8 cellular contexts compared by ENCODE assay signal in genomic region chr17:75270218-75270965, GRCh38. TPM values are rescaled to one million over a fixed set of nuclear protein-coding genes. Genes with fewer than 3 reads are reported as not detected.
DNase-seq lines count a peak whose midpoint lies in the region; ATAC-seq lines count a peak whose summit lies in the region.

No MANE protein-coding gene starts in this region.

- H3K4me1 ChIP-seq in SJCRH30 = peaks cover 3% of the 10 kb centered on the region; the same call in 1 of the 2 replicates
- H3K4me1 ChIP-seq in trophoblast cell (ENCODE audit: control insufficient read depth in 1 of 2, insufficient read depth in 2 of 2, low read length in 2 of 2) = peaks cover 0 to 10% of the 10 kb centered on the region in 2 experiments

- H3K36me3 Mint-ChIP-seq in IgD-negative memory B cell = peaks cover 3% of the 10 kb centered on the region
- H3K36me3 Mint-ChIP-seq in activated naive CD8-positive, alpha-beta T cell treated with anti-CD3 and anti-CD28 coated beads for 36 hours = peaks cover 32% of the 10 kb centered on the region

- H3K4ac ChIP-seq in trophoblast cell (ENCODE audit: low read depth, low read length) = peak overlapping the region; percentile 24

- H3K18ac ChIP-seq in trophoblast cell (ENCODE audit: low read length) = no peak overlapping the region

- intact Hi-C loops in Right ventricle myocardium superior (cut with DNase I) = no loop called here

- peak overlapping the region; percentile 44 for H2BK120ac ChIP-seq in trophoblast cell (ENCODE audit: insufficient read depth, low read length, poor library complexity)

- H2BK5ac ChIP-seq in trophoblast cell (ENCODE audit: low read depth, low read length, poor library complexity) = peak overlapping the region; percentile 11

- no peak overlapping the region for H2AK5ac ChIP-seq in trophoblast cell (ENCODE audit: low read length)

- peak overlapping the region; percentile 81 to 93 (median 93) for H3K4me3 Mint-ChIP-seq in IgD-negative memory B cell
- H3K4me3 Mint-ChIP-seq in activated naive CD8-positive, alpha-beta T cell treated with anti-CD3 and anti-CD28 coated beads for 36 hours = peak overlapping the region; percentile 85

- WGBS in trophoblast cell (ENCODE audit: extremely low coverage, insufficient coverage, insufficient read length) = no CpG with 5 or more reads among the region's 47 CpGs

- no peaks in the 10 kb centered on the region for H3K9me3 Mint-ChIP-seq in IgD-negative memory B cell
- no peaks in the 10 kb centered on the region for H3K9me3 Mint-ChIP-seq in activated naive CD8-positive, alpha-beta T cell treated with anti-CD3 and anti-CD28 coated beads for 36 hours

- H3K4me3 ChIP-seq in SJCRH30 (peak overlapping the region; percentile 83), trophoblast cell (ENCODE audit: low read depth, low read length) (peak overlapping the region; percentile 90)

- no peak overlapping the region for H2BK12ac ChIP-seq in trophoblast cell (ENCODE audit: low read length)

- H3K27ac ChIP-seq in SJCRH30 (peak overlapping the region; percentile 13; the same call in 1 of the 2 replicates), trophoblast cell (ENCODE audit: low read depth, low read length) (no peak overlapping the region)

- DNase-seq in EL (peak; percentile 81), SJCRH30 (peak; percentile 86 to 88), Right ventricle myocardium superior (peak; percentile 76), trophoblast cell (peak; percentile 82 to 86), NCI-H1048 (lab: John Stamatoyannopoulos, UW) (no peak)
- DNase-seq in activated naive CD8-positive, alpha-beta T cell treated with anti-CD3 and anti-CD28 coated beads for 36 hours = peak; percentile 77

- H3K9me3 ChIP-seq in SJCRH30 (replicated peaks) (no peaks in the 10 kb centered on the region), trophoblast cell (ENCODE audit: insufficient read depth, low read depth, low read length) (peaks cover 2% of the 10 kb centered on the region)

- peaks cover 17 to 21% (median 18%) of the 10 kb centered on the region in 3 donors for H3K4me1 Mint-ChIP-seq in IgD-negative memory B cell
- H3K4me1 Mint-ChIP-seq in activated naive CD8-positive, alpha-beta T cell treated with anti-CD3 and anti-CD28 coated beads for 36 hours = peaks cover 37% of the 10 kb centered on the region

- peaks cover 5% of the 10 kb centered on the region for H3K79me2 ChIP-seq in trophoblast cell (ENCODE audit: control insufficient read depth, insufficient read depth, low read length, poor library complexity)

- H3K36me3 ChIP-seq in SJCRH30 (peaks cover 10% of the 10 kb centered on the region), trophoblast cell (ENCODE audit: control insufficient read depth in 1 of 2, insufficient read depth in 2 of 2, low read length in 2 of 2) (peaks cover 17 to 20% of the 10 kb centered on the region in 2 experiments)

- peak overlapping the region; percentile 80 for H3K9ac ChIP-seq in trophoblast cell (ENCODE audit: low read length)

- no peak overlapping the region for H3K23ac ChIP-seq in trophoblast cell (ENCODE audit: low read length)

- H3K27me3 ChIP-seq in SJCRH30 (no peaks in the 10 kb centered on the region), trophoblast cell (ENCODE audit: insufficient read depth, low read length) (no peaks in the 10 kb centered on the region)

- peaks cover 10% of the 10 kb centered on the region for H3K79me1 ChIP-seq in trophoblast cell (ENCODE audit: low read length)

- H3K27me3 Mint-ChIP-seq in IgD-negative memory B cell = no peaks in the 10 kb centered on the region
- no peaks in the 10 kb centered on the region for H3K27me3 Mint-ChIP-seq in activated naive CD8-positive, alpha-beta T cell treated with anti-CD3 and anti-CD28 coated beads for 36 hours

- peak overlapping the region; percentile 41 for H4K91ac ChIP-seq in trophoblast cell (ENCODE audit: low read depth, low read length)

- H2AFZ ChIP-seq in trophoblast cell (ENCODE audit: insufficient read depth, low read length, poor library complexity) = peak overlapping the region; percentile 86

- H4K8ac ChIP-seq in trophoblast cell (ENCODE audit: low read depth, low read length) = peak overlapping the region; percentile 81

- ATAC-seq in GM21528 (IDR thresholded peaks at IDR 0.05; ENCODE audit: low FRiP score, unreplicated experiment) (peak; percentile 29), Right ventricle myocardium superior (ENCODE audit: poor library complexity) (peak; percentile 50)

- peak overlapping the region; percentile 29 for H3K14ac ChIP-seq in trophoblast cell (ENCODE audit: low read length)

- H3K27ac Mint-ChIP-seq in IgD-negative memory B cell = peak overlapping the region; percentile 16 to 85 (median 82)
- H3K27ac Mint-ChIP-seq in activated naive CD8-positive, alpha-beta T cell treated with anti-CD3 and anti-CD28 coated beads for 36 hours = peak overlapping the region; percentile 82

- H4K12ac ChIP-seq in trophoblast cell (ENCODE audit: low read depth, low read length) = peak overlapping the region; percentile 41

- H3K4me2 ChIP-seq in trophoblast cell (ENCODE audit: low read length) = peak overlapping the region; percentile 96

RNA-seq across cellular contexts. Expression of gene MIF4GD, which starts 0.6 kb away (rescaled TPM):
- polyA plus RNA-seq in IgD-negative memory B cell = 103 TPM
- total RNA-seq in SJCRH30 (2014; rRNA removed; shearing (Covaris generic)) = 4.4 and 5.2 TPM in 2 replicates
- 10 to 100 TPM; 35.3 to 38.1 TPM for total RNA-seq in activated naive CD8-positive, alpha-beta T cell treated with anti-CD3 and anti-CD28 coated beads for 36 hours
- 13.7 TPM for total RNA-seq in Right ventricle myocardium superior
- polyA plus RNA-seq in trophoblast cell (2013) = 8.8 and 8.9 TPM in 2 replicates

RNA-seq across cellular contexts. Expression of gene MRPS7, which starts 8.7 kb away (rescaled TPM):
- 101 TPM for polyA plus RNA-seq in IgD-negative memory B cell
- total RNA-seq in SJCRH30 (2014; rRNA removed; shearing (Covaris generic)) = 123 and 142 TPM in 2 replicates
- total RNA-seq in activated naive CD8-positive, alpha-beta T cell treated with anti-CD3 and anti-CD28 coated beads for 36 hours = 10 to 100 TPM; 93.5 to 96.9 TPM
- total RNA-seq in Right ventricle myocardium superior = 125 TPM
- polyA plus RNA-seq in trophoblast cell (2013) = 44.9 and 45.1 TPM in 2 replicates

RNA-seq across cellular contexts. Expression of gene GGA3, which starts 9.0 kb away (rescaled TPM):
- polyA plus RNA-seq in IgD-negative memory B cell = 27.8 TPM
- 21.8 and 26.6 TPM in 2 replicates for total RNA-seq in SJCRH30 (2014; rRNA removed; shearing (Covaris generic))
- total RNA-seq in activated naive CD8-positive, alpha-beta T cell treated with anti-CD3 and anti-CD28 coated beads for 36 hours = 10 to 100 TPM; 63.7 to 72.0 TPM
- total RNA-seq in Right ventricle myocardium superior = 22.3 TPM
- 29.6 and 29.8 TPM in 2 replicates for polyA plus RNA-seq in trophoblast cell (2013)

RNA-seq across cellular contexts. Expression of gene SLC25A19, which starts 18.8 kb away (rescaled TPM):
- polyA plus RNA-seq in IgD-negative memory B cell = 22.0 TPM
- total RNA-seq in SJCRH30 (2014; rRNA removed; shearing (Covaris generic)) = 16.2 and 18.7 TPM in 2 replicates
- total RNA-seq in activated naive CD8-positive, alpha-beta T cell treated with anti-CD3 and anti-CD28 coated beads for 36 hours = 100 to 1,000 TPM; 103 to 107 TPM
- total RNA-seq in Right ventricle myocardium superior = 12.5 TPM
- 8.9 and 10.2 TPM in 2 replicates for polyA plus RNA-seq in trophoblast cell (2013)
